Comparison of ENCODE assay signal across 14 cellular contexts in genomic region chr7:99987306-99987705, GRCh38. TPM values are rescaled to one million over a fixed set of nuclear protein-coding genes. Genes with fewer than 3 reads are reported as not detected.
"Had no signal": no experiment of that assay in that cellular context is flagged by ENCODE, and none has a peak within 500 bp of the region (broad histone marks: within the 10 kb centered on the region; RNA-seq: fewer than 3 reads in every experiment).

No MANE protein-coding gene starts in this region.

RNA-seq across cellular contexts. Expression of gene AZGP1, which starts 11.5 kb away (rescaled TPM):
- total RNA-seq: activated naive CD4-positive, alpha-beta T cell treated with anti-CD3 and anti-CD28 coated beads for 36 hours; activated naive CD8-positive, alpha-beta T cell treated with anti-CD3 and anti-CD28 coated beads for 36 hours; activated T-cell treated with anti-CD3 and anti-CD28 coated beads, Interleukin-2, amount 50 U/mL, for 72 hours; activated T-helper 1 cell treated with anti-CD3 and anti-CD28 coated beads, Interleukin-12 subunit alpha, Interleukin-12 subunit beta, Interleukin-2, Interleukin-4 antibody, amounts not matched to agents 30 ng/mL and 10 ng/mL and 1 ng/mL, durations not matched to agents 14 hours and 24 hours and 36 hours; activated T-helper 2 cell treated with anti-CD3 and anti-CD28 coated beads, Interferon-gamma antibody, Interleukin-2, Interleukin-4, amounts not matched to agents 10 μg/mL and 5 μg/mL and 100 μg/mL, durations not matched to agents 14 hours and 24 hours and 36 hours; ascending aorta; astrocyte; cardiac muscle cell had no signal
- polyA plus RNA-seq: cardiac muscle cell had no signal

RNA-seq across cellular contexts. Expression of gene GJC3, which starts 57.9 kb away (rescaled TPM):
- total RNA-seq: activated T-helper 17 cell treated with anti-CD3 and anti-CD28 coated beads, Interleukin-2, amount 50 U/mL, for 72 hours; adrenal gland; ascending aorta; astrocyte; body of pancreas; bronchial epithelial cell; cardiac muscle cell; cardiac septum had no signal
- polyA plus RNA-seq: aorta, cardiac muscle cell had no signal
